Comparison of ENCODE assay signal across 11 cellular contexts in genomic region chr19:35220973-35221590, GRCh38. TPM values are rescaled to one million over a fixed set of nuclear protein-coding genes. Genes with fewer than 3 reads are reported as not detected.
"Had no signal": no experiment of that assay in that cellular context is flagged by ENCODE, and none has a peak within 500 bp of the region (broad histone marks: within the 10 kb centered on the region; RNA-seq: fewer than 3 reads in every experiment).

No MANE protein-coding gene starts in this region.

RNA-seq across cellular contexts. Expression of gene FAM187B, which starts 7.5 kb away (rescaled TPM):
- total RNA-seq: esophagus mucosa, fibroblast of lung, frontal cortex, glomerular endothelial cell, heart left ventricle, osteoblast, pulmonary artery endothelial cell, skeletal muscle tissue, thoracic aorta, transverse colon had no signal
- polyA plus RNA-seq: fibroblast of lung, neural cell had no signal

RNA-seq across cellular contexts. Expression of gene LSR, which starts 27.7 kb away (rescaled TPM):
- polyA plus RNA-seq: neural cell had no signal
